Comparison of ENCODE assay signal across 6 cellular contexts in the genomic region with DNA sequence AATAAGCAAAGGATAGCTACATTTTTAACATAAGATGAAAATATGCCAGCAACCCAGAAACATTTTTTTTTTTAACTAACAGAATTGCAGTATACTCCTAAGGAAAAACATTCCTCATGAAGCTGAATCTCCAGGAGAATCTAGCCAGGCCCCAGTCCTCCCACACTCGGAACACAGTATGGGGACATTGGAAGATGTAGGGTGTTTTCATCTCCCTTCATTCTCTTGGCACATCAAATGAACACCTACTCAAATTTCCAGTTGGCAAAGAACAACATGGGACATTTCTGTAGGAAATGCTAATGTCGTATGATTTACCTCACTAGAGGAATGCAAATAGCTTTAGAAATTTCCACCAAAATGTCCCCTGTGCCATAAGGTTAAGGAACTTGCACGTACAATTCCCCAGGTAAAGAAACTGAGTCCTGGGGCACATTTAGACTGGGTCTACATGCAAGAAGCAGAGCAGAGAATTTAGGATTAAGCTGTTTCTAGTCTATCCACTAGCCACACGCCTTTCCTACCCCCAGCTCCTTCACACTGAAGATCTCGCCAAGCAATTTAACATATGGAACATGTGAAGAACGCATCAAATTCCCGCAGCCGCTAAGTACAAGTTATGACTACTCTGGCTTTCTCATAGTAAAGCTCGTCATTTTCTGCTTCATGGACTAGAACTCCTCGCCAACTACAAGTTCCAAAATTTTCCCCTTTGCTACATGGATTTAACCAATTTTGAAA. TPM values are rescaled to one million over a fixed set of nuclear protein-coding genes. Genes with fewer than 3 reads are reported as not detected.
"Had no signal": no experiment of that assay in that cellular context is flagged by ENCODE, and none has a peak within 500 bp of the region (broad histone marks: within the 10 kb centered on the region; RNA-seq: fewer than 3 reads in every experiment).

No MANE protein-coding gene starts in this region.

- H3K27ac Mint-ChIP-seq: H9 had no signal

- H3K4me3 Mint-ChIP-seq: H9 had no signal

- DNase-seq: GM23248, GOT3, H9, HCEC 1CT, IMR-90 had no signal

- H3K9me3 Mint-ChIP-seq: H9 had no signal

- H3K4me3 ChIP-seq: GM23248 had no signal

- H3K27ac ChIP-seq: GM23248 had no signal

RNA-seq across cellular contexts. Expression of gene CADM1, which starts 2.9 kb away (rescaled TPM):
- total RNA-seq: HT-29 had no signal
